In the genomic region with DNA sequence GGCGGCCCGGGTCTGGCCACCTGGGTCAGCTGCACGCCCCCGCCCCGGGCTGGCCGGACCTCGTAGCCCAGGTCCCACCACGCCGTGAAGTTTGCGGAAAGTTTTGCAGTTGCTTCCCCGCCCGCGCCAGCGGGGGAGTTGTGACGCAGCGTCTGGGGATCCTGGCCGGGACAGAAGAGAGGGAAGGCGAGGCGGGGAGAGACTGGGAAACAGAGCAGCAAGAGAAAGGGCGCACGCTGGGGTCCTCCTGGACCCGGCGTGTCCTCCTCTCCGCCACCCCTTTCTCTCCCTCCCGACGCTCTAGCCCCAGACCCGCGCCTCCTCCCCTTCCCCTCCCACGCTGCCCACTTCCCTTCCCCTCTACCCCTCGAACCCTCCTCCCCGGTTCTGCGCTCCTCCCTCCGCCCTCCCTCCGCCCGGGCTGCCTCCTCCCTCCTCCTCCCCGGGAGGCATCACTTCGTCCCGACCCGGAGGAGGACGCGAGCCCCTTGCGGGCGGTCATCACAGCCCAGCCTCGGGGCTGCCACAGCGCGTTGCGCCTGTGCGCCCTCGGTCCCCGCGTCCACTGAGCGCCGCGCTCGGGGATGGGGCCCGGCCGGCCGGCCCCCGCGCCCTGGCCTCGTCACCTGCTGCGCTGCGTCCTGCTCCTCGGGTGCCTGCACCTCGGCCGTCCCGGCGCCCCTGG, we compare ENCODE assay signal across 8 cellular contexts. TPM values are rescaled to one million over a fixed set of nuclear protein-coding genes. Genes with fewer than 3 reads are reported as not detected.
DNase-seq lines count a peak whose midpoint lies in the region; ATAC-seq and TF ChIP-seq lines count a peak whose summit lies in the region.

A gene with protein sequence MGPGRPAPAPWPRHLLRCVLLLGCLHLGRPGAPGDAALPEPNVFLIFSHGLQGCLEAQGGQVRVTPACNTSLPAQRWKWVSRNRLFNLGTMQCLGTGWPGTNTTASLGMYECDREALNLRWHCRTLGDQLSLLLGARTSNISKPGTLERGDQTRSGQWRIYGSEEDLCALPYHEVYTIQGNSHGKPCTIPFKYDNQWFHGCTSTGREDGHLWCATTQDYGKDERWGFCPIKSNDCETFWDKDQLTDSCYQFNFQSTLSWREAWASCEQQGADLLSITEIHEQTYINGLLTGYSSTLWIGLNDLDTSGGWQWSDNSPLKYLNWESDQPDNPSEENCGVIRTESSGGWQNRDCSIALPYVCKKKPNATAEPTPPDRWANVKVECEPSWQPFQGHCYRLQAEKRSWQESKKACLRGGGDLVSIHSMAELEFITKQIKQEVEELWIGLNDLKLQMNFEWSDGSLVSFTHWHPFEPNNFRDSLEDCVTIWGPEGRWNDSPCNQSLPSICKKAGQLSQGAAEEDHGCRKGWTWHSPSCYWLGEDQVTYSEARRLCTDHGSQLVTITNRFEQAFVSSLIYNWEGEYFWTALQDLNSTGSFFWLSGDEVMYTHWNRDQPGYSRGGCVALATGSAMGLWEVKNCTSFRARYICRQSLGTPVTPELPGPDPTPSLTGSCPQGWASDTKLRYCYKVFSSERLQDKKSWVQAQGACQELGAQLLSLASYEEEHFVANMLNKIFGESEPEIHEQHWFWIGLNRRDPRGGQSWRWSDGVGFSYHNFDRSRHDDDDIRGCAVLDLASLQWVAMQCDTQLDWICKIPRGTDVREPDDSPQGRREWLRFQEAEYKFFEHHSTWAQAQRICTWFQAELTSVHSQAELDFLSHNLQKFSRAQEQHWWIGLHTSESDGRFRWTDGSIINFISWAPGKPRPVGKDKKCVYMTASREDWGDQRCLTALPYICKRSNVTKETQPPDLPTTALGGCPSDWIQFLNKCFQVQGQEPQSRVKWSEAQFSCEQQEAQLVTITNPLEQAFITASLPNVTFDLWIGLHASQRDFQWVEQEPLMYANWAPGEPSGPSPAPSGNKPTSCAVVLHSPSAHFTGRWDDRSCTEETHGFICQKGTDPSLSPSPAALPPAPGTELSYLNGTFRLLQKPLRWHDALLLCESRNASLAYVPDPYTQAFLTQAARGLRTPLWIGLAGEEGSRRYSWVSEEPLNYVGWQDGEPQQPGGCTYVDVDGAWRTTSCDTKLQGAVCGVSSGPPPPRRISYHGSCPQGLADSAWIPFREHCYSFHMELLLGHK (N-terminal part only) (plus strand): TSS at position 452 of the 685 bp plus-strand sequence. CDS start 133 bp downstream, at position 585.

- no peaks in the 10 kb centered on the region for H3K9me3 ChIP-seq in BE2C

- H3K4me1 ChIP-seq in BE2C: peaks cover 4% of the 10 kb centered on the region; the same call in 1 of the 2 replicates

- DNase-seq in BE2C (peak; percentile 68), SKM-1 (lab: John Stamatoyannopoulos, UW; ENCODE audit: unreplicated experiment) (peak; percentile 68), caudate nucleus (lab: John Stamatoyannopoulos, UW) (peak in 38 of 61 donors; percentile 14 to 83 (median 52)), kidney epithelial cell (ENCODE audit: low read depth) (no peak), smooth muscle cell of the brain vasculature (ENCODE audit: low read depth, low spot score) (peak; percentile 60), NCI-H2029 treated with DMSO at 0.1 percent for 48 hours (lab: John Stamatoyannopoulos, UW) (no peak), SHP77 (lab: John Stamatoyannopoulos, UW) (no peak)

- peak within 1 kb of the TSS; percentile 67 for H3K27ac ChIP-seq in caudate nucleus (ENCODE audit: low read depth, low read length)

- no peaks in the 10 kb centered on the region for H3K27me3 ChIP-seq in BE2C
- no peaks in the 10 kb centered on the region for H3K27me3 ChIP-seq in kidney epithelial cell (ENCODE audit: control insufficient read depth, insufficient read depth, low read length)

- TF ChIP-seq CTCF in BE2C (IDR thresholded peaks at IDR 0.05; ENCODE audit: low read depth, low read length) (no peak), kidney epithelial cell (IDR thresholded peaks at IDR 0.05; ENCODE audit: insufficient read depth, low read length, poor library complexity, severe bottlenecking) (no peak)

- H3K36me3 ChIP-seq in BE2C: no peaks in the 10 kb centered on the region
- no peaks in the 10 kb centered on the region for H3K36me3 ChIP-seq in kidney epithelial cell (ENCODE audit: control insufficient read depth, insufficient read depth, low read length)

- ATAC-seq in HG02642 (IDR thresholded peaks at IDR 0.05; ENCODE audit: poor library complexity, unreplicated experiment): peak; percentile 37

- peak within 1 kb of the TSS; percentile 82 for H3K4me3 ChIP-seq in BE2C (ENCODE audit: low read depth, low read length)
- H3K4me3 ChIP-seq in kidney epithelial cell (ENCODE audit: low read depth, low read length): peak within 1 kb of the TSS; percentile 72

RNA-seq across cellular contexts. Expression of the gene that starts here (rescaled TPM):
- polyA plus RNA-seq in BE2C (2012; ENCODE audit: insufficient read depth, insufficient read length, low read depth): 8.6 TPM
- 45.9 and 53.0 TPM in 2 replicates for total RNA-seq in kidney epithelial cell

Comparison
In these comparisons a context has a peak if more than half of its experiments do, and no peak if none do; other contexts are left out.
1. DNase-seq: peak in BE2C (single experiment), SKM-1 (single experiment), caudate nucleus (38 of 61) and smooth muscle cell of the brain vasculature (single experiment); none in kidney epithelial cell (single experiment), NCI-H2029 treated with DMSO at 0.1 percent for 48 hours (single experiment) and SHP77 (0 of 2).